In genomic region chrX:36462142-36462541, GRCh38 we compare ENCODE assay signal across 25 cellular contexts.
"Had no signal": no experiment of that assay in that cellular context is flagged by ENCODE, and none has a peak within 500 bp of the region (broad histone marks: within the 10 kb centered on the region; RNA-seq: fewer than 3 reads in every experiment).

No MANE protein-coding gene starts in this region.

- ATAC-seq: activated T-cell treated with anti-CD3 and anti-CD28 coated beads, Interleukin-2, amount 50 U/mL, for 4 hours; activated T-helper 17 cell treated with anti-CD3 and anti-CD28 coated beads, Interleukin-2, amount 50 U/mL, for 72 hours; esophagus mucosa had no signal

- H3K9me3 Mint-ChIP-seq: activated CD4-positive, alpha-beta memory T cell treated with anti-CD3 and anti-CD28 coated beads, Interleukin-2, amount 10 ng/mL, durations not matched to agents 7 days and 5 days; activated T-cell treated with anti-CD3 and anti-CD28 coated beads, Interleukin-2, amount 50 U/mL, for 4 hours; central memory CD8-positive, alpha-beta T cell; dendritic cell treated with granulocyte-macrophage colony-stimulating factor and Interleukin-4, amounts not matched to agents 40 ng/mL and 50 ng/mL, for 4 days had no signal

- H3K4me3 ChIP-seq: coronary artery, dorsolateral prefrontal cortex had no signal

- H3K4me1 Mint-ChIP-seq: activated CD4-positive, alpha-beta memory T cell treated with anti-CD3 and anti-CD28 coated beads, Interleukin-2, amount 10 ng/mL, durations not matched to agents 7 days and 5 days; activated CD4-positive, alpha-beta T cell treated with anti-CD3 and anti-CD28 coated beads, Interleukin-2, amount 10 ng/mL, durations not matched to agents 7 days and 5 days; activated T-helper 17 cell treated with anti-CD3 and anti-CD28 coated beads, Interleukin-2, amount 50 U/mL, for 72 hours; central memory CD8-positive, alpha-beta T cell; endodermal cell had no signal

- H3K4me3 Mint-ChIP-seq: activated CD4-positive, alpha-beta memory T cell treated with anti-CD3 and anti-CD28 coated beads, Interleukin-2, amount 10 ng/mL, durations not matched to agents 7 days and 5 days; activated CD4-positive, alpha-beta T cell treated with anti-CD3 and anti-CD28 coated beads, Interleukin-2, amount 10 ng/mL, durations not matched to agents 7 days and 5 days; activated naive CD8-positive, alpha-beta T cell; activated T-cell treated with anti-CD3 and anti-CD28 coated beads, Interleukin-2, amount 50 U/mL, for 4 hours; activated T-helper 17 cell treated with anti-CD3 and anti-CD28 coated beads, Interleukin-2, amount 50 U/mL, for 72 hours; central memory CD8-positive, alpha-beta T cell; dendritic cell treated with granulocyte-macrophage colony-stimulating factor and Interleukin-4, amounts not matched to agents 40 ng/mL and 50 ng/mL, for 4 days; endodermal cell had no signal

- H3K36me3 Mint-ChIP-seq: activated naive CD8-positive, alpha-beta T cell had no signal

- DNase-seq: activated CD4-positive, alpha-beta memory T cell treated with anti-CD3 and anti-CD28 coated beads, Interleukin-2, amount 10 ng/mL, durations not matched to agents 7 days and 5 days; activated CD4-positive, alpha-beta T cell treated with anti-CD3 and anti-CD28 coated beads for 1 hour; activated CD4-positive, alpha-beta T cell treated with anti-CD3 and anti-CD28 coated beads for 4 hours; activated CD4-positive, alpha-beta T cell treated with anti-CD3 and anti-CD28 coated beads, Interleukin-2, amount 10 ng/mL, durations not matched to agents 7 days and 5 days; activated CD4-positive, alpha-beta T cell treated with anti-CD3 and anti-CD28 coated beads, Interleukin-2, amount 50 U/mL, for 4 hours; activated effector memory CD4-positive, alpha-beta T cell treated with Interleukin-2 at 50 U/mL for 16 hours; activated gamma-delta T cell treated with Interleukin-2 at 50 U/mL for 16 hours; activated naive CD4-positive, alpha-beta T cell treated with anti-CD3 and anti-CD28 coated beads, Interleukin-2, amount 50 U/mL, for 16 hours; activated naive CD4-positive, alpha-beta T cell treated with Interleukin-2 at 50 U/mL for 16 hours; activated T-cell treated with anti-CD3 and anti-CD28 coated beads, Interleukin-2, amount 50 U/mL, for 4 hours; amniotic stem cell; anterior cingulate cortex; brain microvascular endothelial cell; dorsolateral prefrontal cortex; effector memory CD4-positive, alpha-beta T cell; endodermal cell; foreskin fibroblast; head of caudate nucleus; T-helper 2 cell had no signal

- H3K27ac ChIP-seq: brain microvascular endothelial cell, coronary artery, dorsolateral prefrontal cortex had no signal

- H3K27me3 ChIP-seq: brain microvascular endothelial cell had no signal

- H3K27me3 Mint-ChIP-seq: activated CD4-positive, alpha-beta memory T cell treated with anti-CD3 and anti-CD28 coated beads, Interleukin-2, amount 10 ng/mL, durations not matched to agents 7 days and 5 days; activated CD4-positive, alpha-beta T cell treated with anti-CD3 and anti-CD28 coated beads, Interleukin-2, amount 10 ng/mL, durations not matched to agents 7 days and 5 days; activated naive CD8-positive, alpha-beta T cell; activated T-helper 17 cell treated with anti-CD3 and anti-CD28 coated beads, Interleukin-2, amount 50 U/mL, for 72 hours; central memory CD8-positive, alpha-beta T cell; dendritic cell treated with granulocyte-macrophage colony-stimulating factor and Interleukin-4, amounts not matched to agents 40 ng/mL and 50 ng/mL, for 4 days had no signal

- H3K36me3 ChIP-seq: brain microvascular endothelial cell had no signal

- H3K27ac Mint-ChIP-seq: activated CD4-positive, alpha-beta memory T cell treated with anti-CD3 and anti-CD28 coated beads, Interleukin-2, amount 10 ng/mL, durations not matched to agents 7 days and 5 days; activated CD4-positive, alpha-beta T cell treated with anti-CD3 and anti-CD28 coated beads, Interleukin-2, amount 10 ng/mL, durations not matched to agents 7 days and 5 days; activated naive CD8-positive, alpha-beta T cell; activated T-helper 17 cell treated with anti-CD3 and anti-CD28 coated beads, Interleukin-2, amount 50 U/mL, for 72 hours; dendritic cell treated with granulocyte-macrophage colony-stimulating factor and Interleukin-4, amounts not matched to agents 40 ng/mL and 50 ng/mL, for 4 days; endodermal cell had no signal
